ENCODE assay signal across 19 cellular contexts in the genomic region with DNA sequence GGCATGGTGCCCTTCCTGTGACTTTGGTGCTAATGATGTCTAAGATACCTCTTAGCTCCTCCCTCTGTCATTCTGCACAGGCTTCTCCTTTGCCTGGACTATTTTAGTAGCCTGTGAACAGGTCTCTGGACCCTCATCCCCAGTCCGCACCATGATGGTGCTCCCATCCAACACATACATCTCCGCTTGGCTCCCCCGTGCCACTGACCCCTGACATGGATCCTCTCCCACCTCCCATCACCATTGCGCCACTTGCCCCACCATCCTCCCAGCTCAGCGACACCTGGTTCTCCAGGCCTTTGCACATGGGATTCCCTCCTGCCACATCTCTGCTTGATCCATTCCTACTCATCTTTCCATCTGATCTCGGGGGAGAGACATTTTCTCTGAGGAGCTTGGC. TPM values are rescaled to one million over a fixed set of nuclear protein-coding genes. Genes with fewer than 3 reads are reported as not detected.
DNase-seq lines count a peak whose midpoint lies in the region; ATAC-seq lines count a peak whose summit lies in the region.
"Had no signal": no experiment of that assay in that cellular context is flagged by ENCODE, and none has a peak within 500 bp of the region (broad histone marks: within the 10 kb centered on the region; RNA-seq: fewer than 3 reads in every experiment).

No MANE protein-coding gene starts in this region.

- H3K9me3 Mint-ChIP-seq in activated CD8-positive, alpha-beta memory T cell treated with anti-CD3 and anti-CD28 coated beads, Interleukin-2, amount 10 ng/mL, durations not matched to agents 7 days and 5 days (ENCODE audit: low read depth), result peaks cover 12% of the 10 kb centered on the region
- H3K9me3 Mint-ChIP-seq in activated CD4-positive, alpha-beta memory T cell treated with anti-CD3 and anti-CD28 coated beads, Interleukin-2, amount 10 ng/mL, durations not matched to agents 7 days and 5 days, result peaks cover 19% of the 10 kb centered on the region
- peaks cover 11 to 22% of the 10 kb centered on the region in 2 donors for H3K9me3 Mint-ChIP-seq in stimulated activated naive CD8-positive, alpha-beta T cell treated with anti-CD3 and anti-CD28 coated beads, Interleukin-15, amount 100 ng/mL, for 72 hours

- no peak for ATAC-seq in activated CD8-positive, alpha-beta memory T cell treated with anti-CD3 and anti-CD28 coated beads, Interleukin-2, amount 10 ng/mL, durations not matched to agents 7 days and 5 days
- ATAC-seq in stimulated activated naive CD8-positive, alpha-beta T cell treated with anti-CD3 and anti-CD28 coated beads, Interleukin-15, amount 100 ng/mL, for 72 hours, result no peak
- ATAC-seq: A549 had no signal

- POLR2A ChIA-PET in activated CD4-positive, alpha-beta memory T cell treated with anti-CD3 and anti-CD28 coated beads, Interleukin-2, amount 10 ng/mL, durations not matched to agents 7 days and 5 days (lab: Charles Lee), result interaction anchor here (0.8 to 1.2 kb wide), 2 partner anchors 9 to 34 kb away, joined by 3 to 4 read pairs; a partner anchor contains a TSS

- H3K36me3 Mint-ChIP-seq in activated CD8-positive, alpha-beta memory T cell treated with anti-CD3 and anti-CD28 coated beads, Interleukin-2, amount 10 ng/mL, durations not matched to agents 7 days and 5 days, result peaks cover 19% of the 10 kb centered on the region
- H3K36me3 Mint-ChIP-seq in activated CD4-positive, alpha-beta memory T cell treated with anti-CD3 and anti-CD28 coated beads, Interleukin-2, amount 10 ng/mL, durations not matched to agents 7 days and 5 days (ENCODE audit: low read depth), result peaks cover 28% of the 10 kb centered on the region

- peaks cover 20% of the 10 kb centered on the region for H3K4me1 Mint-ChIP-seq in activated CD8-positive, alpha-beta memory T cell treated with anti-CD3 and anti-CD28 coated beads, Interleukin-2, amount 10 ng/mL, durations not matched to agents 7 days and 5 days
- peaks cover 13% of the 10 kb centered on the region for H3K4me1 Mint-ChIP-seq in activated CD4-positive, alpha-beta memory T cell treated with anti-CD3 and anti-CD28 coated beads, Interleukin-2, amount 10 ng/mL, durations not matched to agents 7 days and 5 days
- peaks cover 35% of the 10 kb centered on the region for H3K4me1 Mint-ChIP-seq in stimulated activated naive CD8-positive, alpha-beta T cell treated with anti-CD3 and anti-CD28 coated beads, Interleukin-15, amount 100 ng/mL, for 72 hours

- CTCF ChIA-PET in activated CD8-positive, alpha-beta memory T cell treated with anti-CD3 and anti-CD28 coated beads, Interleukin-2, amount 10 ng/mL, durations not matched to agents 7 days and 5 days (lab: Charles Lee), result interaction anchor here (1.0 to 2.6 kb wide), 3 partner anchors 48 to 205 kb away, joined by 3 to 17 read pairs (median 3); no protein-coding TSS in a partner anchor
- CTCF ChIA-PET in activated CD4-positive, alpha-beta memory T cell treated with anti-CD3 and anti-CD28 coated beads, Interleukin-2, amount 10 ng/mL, durations not matched to agents 7 days and 5 days (lab: Charles Lee), result interaction anchor here (0.7 to 5.8 kb wide), 4 partner anchors 36 to 128 kb away, joined by 3 to 36 read pairs (median 4); no protein-coding TSS in a partner anchor

- no peak overlapping the region for H3K4me3 Mint-ChIP-seq in activated CD8-positive, alpha-beta memory T cell treated with anti-CD3 and anti-CD28 coated beads, Interleukin-2, amount 10 ng/mL, durations not matched to agents 7 days and 5 days
- H3K4me3 Mint-ChIP-seq in activated CD4-positive, alpha-beta memory T cell treated with anti-CD3 and anti-CD28 coated beads, Interleukin-2, amount 10 ng/mL, durations not matched to agents 7 days and 5 days, result no peak overlapping the region
- H3K4me3 Mint-ChIP-seq in stimulated activated naive CD8-positive, alpha-beta T cell treated with anti-CD3 and anti-CD28 coated beads, Interleukin-15, amount 100 ng/mL, for 72 hours, result no peak overlapping the region

- DNase-seq in activated CD8-positive, alpha-beta memory T cell treated with anti-CD3 and anti-CD28 coated beads, Interleukin-2, amount 10 ng/mL, durations not matched to agents 7 days and 5 days, result peak; percentile 37
- DNase-seq in activated CD8-positive, alpha-beta memory T cell treated with anti-CD3 and anti-CD28 coated beads, Interleukin-2, amount 50 U/mL, for 4 hours, result no peak
- peak; percentile 17 for DNase-seq in activated CD4-positive, alpha-beta memory T cell treated with anti-CD3 and anti-CD28 coated beads, Interleukin-2, amount 10 ng/mL, durations not matched to agents 7 days and 5 days
- peak; percentile 78 for DNase-seq in mesenteric fat pad (ENCODE audit: low spot score)
- DNase-seq in stimulated activated naive CD8-positive, alpha-beta T cell treated with anti-CD3 and anti-CD28 coated beads, Interleukin-15, amount 100 ng/mL, for 72 hours, result peak in 1 of 2 donors; percentile 10
- no peak for DNase-seq in superior temporal gyrus (ENCODE audit: extremely low spot score)
- DNase-seq in DMS53 treated with DMSO at 0.1 percent for 48 hours (lab: John Stamatoyannopoulos, UW; ENCODE audit: unreplicated experiment), result no peak
- DNase-seq in DMS 273 (lab: John Stamatoyannopoulos, UW; ENCODE audit: unreplicated experiment), result no peak
- DNase-seq: C1 segment of cervical spinal cord, DMS 273 treated with DMSO at 0.1 percent for 48 hours, GF-D8, Karpas-422, NCI-H1105, NCI-H2107, NCI-H524 treated with DMSO at 0.1 percent for 48 hours, Right ventricle myocardium superior, WERI-Rb-1 had no signal

- no peaks in the 10 kb centered on the region for H3K27me3 Mint-ChIP-seq in activated CD8-positive, alpha-beta memory T cell treated with anti-CD3 and anti-CD28 coated beads, Interleukin-2, amount 10 ng/mL, durations not matched to agents 7 days and 5 days
- no peaks in the 10 kb centered on the region for H3K27me3 Mint-ChIP-seq in activated CD4-positive, alpha-beta memory T cell treated with anti-CD3 and anti-CD28 coated beads, Interleukin-2, amount 10 ng/mL, durations not matched to agents 7 days and 5 days
- no peaks in the 10 kb centered on the region for H3K27me3 Mint-ChIP-seq in stimulated activated naive CD8-positive, alpha-beta T cell treated with anti-CD3 and anti-CD28 coated beads, Interleukin-15, amount 100 ng/mL, for 72 hours

- H3K27ac Mint-ChIP-seq in activated CD8-positive, alpha-beta memory T cell treated with anti-CD3 and anti-CD28 coated beads, Interleukin-2, amount 10 ng/mL, durations not matched to agents 7 days and 5 days, result no peak overlapping the region
- H3K27ac Mint-ChIP-seq in activated CD4-positive, alpha-beta memory T cell treated with anti-CD3 and anti-CD28 coated beads, Interleukin-2, amount 10 ng/mL, durations not matched to agents 7 days and 5 days, result peak overlapping the region; percentile 16
- H3K27ac Mint-ChIP-seq in stimulated activated naive CD8-positive, alpha-beta T cell treated with anti-CD3 and anti-CD28 coated beads, Interleukin-15, amount 100 ng/mL, for 72 hours, result peak overlapping the region; percentile 19 to 92

RNA-seq across cellular contexts. Expression of a gene that starts 33.9 kb away (rescaled TPM):
- total RNA-seq in activated CD8-positive, alpha-beta memory T cell treated with anti-CD3 and anti-CD28 coated beads, Interleukin-2, amount 10 ng/mL, durations not matched to agents 7 days and 5 days, result 100 to 1,000 TPM; 224 to 246 TPM
- total RNA-seq in activated CD4-positive, alpha-beta memory T cell treated with anti-CD3 and anti-CD28 coated beads, Interleukin-2, amount 10 ng/mL, durations not matched to agents 7 days and 5 days, result 100 to 1,000 TPM; 177 to 183 TPM
- total RNA-seq in mesenteric fat pad, result 3.4 TPM
- total RNA-seq: myocyte had no signal

Comparison
In these comparisons a context has a peak if more than half of its experiments do, and no peak if none do; other contexts are left out.
1. DNase-seq: peak in activated CD8-positive, alpha-beta memory T cell treated with anti-CD3 and anti-CD28 coated beads, Interleukin-2, amount 10 ng/mL, durations not matched to agents 7 days and 5 days (single experiment), activated CD4-positive, alpha-beta memory T cell treated with anti-CD3 and anti-CD28 coated beads, Interleukin-2, amount 10 ng/mL, durations not matched to agents 7 days and 5 days (single experiment) and mesenteric fat pad (single experiment); none in activated CD8-positive, alpha-beta memory T cell treated with anti-CD3 and anti-CD28 coated beads, Interleukin-2, amount 50 U/mL, for 4 hours (single experiment), superior temporal gyrus (single experiment), DMS53 treated with DMSO at 0.1 percent for 48 hours (single experiment) and DMS 273 (single experiment).
2. RNA of a gene that starts 33.9 kb away (total RNA-seq): 224 to 246 TPM in activated CD8-positive, alpha-beta memory T cell treated with anti-CD3 and anti-CD28 coated beads, Interleukin-2, amount 10 ng/mL, durations not matched to agents 7 days and 5 days and 177 to 183 TPM in activated CD4-positive, alpha-beta memory T cell treated with anti-CD3 and anti-CD28 coated beads, Interleukin-2, amount 10 ng/mL, durations not matched to agents 7 days and 5 days; 3.4 TPM in mesenteric fat pad (single experiment); every median in the first group is over 10 times any median in the second.